Comparison of ENCODE assay signal across 8 cellular contexts in the genomic region with DNA sequence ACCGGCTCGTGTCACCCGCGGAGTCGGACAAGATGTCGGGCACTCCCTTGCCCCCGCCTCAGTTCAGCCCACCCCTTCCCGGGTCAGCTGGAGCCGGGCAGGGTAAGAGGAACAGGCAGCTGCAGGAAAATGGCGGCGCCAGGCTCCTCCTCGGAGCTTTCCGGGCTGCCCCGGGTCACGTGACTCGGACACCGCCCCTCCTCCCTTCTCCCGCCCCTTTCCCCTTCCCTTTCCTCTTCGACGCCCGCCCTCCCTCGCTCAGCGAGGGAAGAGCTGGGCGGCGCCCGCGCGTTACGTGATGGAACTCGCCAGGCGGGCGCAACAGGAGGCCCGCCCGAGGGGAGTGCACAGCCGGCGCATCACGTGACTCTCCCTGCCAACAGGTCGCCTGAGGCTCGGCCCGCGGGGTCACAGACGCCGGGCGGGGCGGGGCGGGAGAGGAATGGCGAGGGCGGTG. TPM values are rescaled to one million over a fixed set of nuclear protein-coding genes. Genes with fewer than 3 reads are reported as not detected.
DNase-seq lines count a peak whose midpoint lies in the region; ATAC-seq and TF ChIP-seq lines count a peak whose summit lies in the region.

A gene with protein sequence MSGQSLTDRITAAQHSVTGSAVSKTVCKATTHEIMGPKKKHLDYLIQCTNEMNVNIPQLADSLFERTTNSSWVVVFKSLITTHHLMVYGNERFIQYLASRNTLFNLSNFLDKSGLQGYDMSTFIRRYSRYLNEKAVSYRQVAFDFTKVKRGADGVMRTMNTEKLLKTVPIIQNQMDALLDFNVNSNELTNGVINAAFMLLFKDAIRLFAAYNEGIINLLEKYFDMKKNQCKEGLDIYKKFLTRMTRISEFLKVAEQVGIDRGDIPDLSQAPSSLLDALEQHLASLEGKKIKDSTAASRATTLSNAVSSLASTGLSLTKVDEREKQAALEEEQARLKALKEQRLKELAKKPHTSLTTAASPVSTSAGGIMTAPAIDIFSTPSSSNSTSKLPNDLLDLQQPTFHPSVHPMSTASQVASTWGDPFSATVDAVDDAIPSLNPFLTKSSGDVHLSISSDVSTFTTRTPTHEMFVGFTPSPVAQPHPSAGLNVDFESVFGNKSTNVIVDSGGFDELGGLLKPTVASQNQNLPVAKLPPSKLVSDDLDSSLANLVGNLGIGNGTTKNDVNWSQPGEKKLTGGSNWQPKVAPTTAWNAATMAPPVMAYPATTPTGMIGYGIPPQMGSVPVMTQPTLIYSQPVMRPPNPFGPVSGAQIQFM (minus strand): TSS at position 134 of the 457 bp plus-strand sequence. CDS start 304 bp downstream, outside the sequence.

- ATAC-seq in GM19397 (IDR thresholded peaks at IDR 0.05; ENCODE audit: unreplicated experiment) (peak; percentile 86), HG03571 (IDR thresholded peaks at IDR 0.05; ENCODE audit: unreplicated experiment) (peak; percentile 77)

- H3K27ac ChIP-seq in liver (ENCODE audit: low read depth in 1 of 2, low read length in 2 of 2), result peak within 1 kb of the TSS; percentile 91 to 98

- peak; percentile 99 for DNase-seq in CD14-positive monocyte (ENCODE audit: low spot score)
- peak; percentile 99 for DNase-seq in NCI-H82 (lab: John Stamatoyannopoulos, UW)
- DNase-seq in activated CD4-positive, alpha-beta T cell treated with anti-CD3 and anti-CD28 coated beads, Interleukin-2, amount 50 U/mL, for 48 hours, result peak; percentile 97 to 99
- DNase-seq in dermis microvascular lymphatic vessel endothelial cell (ENCODE audit: low read depth in 2 of 2), result peak; percentile 97 to 100
- DNase-seq in stimulated activated CD4-positive, alpha-beta T cell treated with anti-CD3 and anti-CD28 coated beads, Interleukin-4, amount 100 ng/mL, for 24 hours, result peak; percentile 97

- under 1% methylated on average over 48 of the region's 48 CpGs for WGBS in liver

- peak within 1 kb of the TSS; percentile 99 to 100 for H3K4me3 Mint-ChIP-seq in CD14-positive monocyte

- H3K27me3 ChIP-seq in liver (ENCODE audit: control insufficient read depth in 4 of 4, insufficient read depth in 4 of 4, low read length in 3 of 4), result no peaks in the 10 kb centered on the region

- H3K9me3 ChIP-seq in liver (ENCODE audit: control insufficient read depth in 4 of 4, low read length in 3 of 4), result no peaks in the 10 kb centered on the region

- peak within 1 kb of the TSS; percentile 95 to 98 for H3K9ac ChIP-seq in liver (ENCODE audit: low read depth in 1 of 2, low read length in 2 of 2)

- TF ChIP-seq CTCF in CD14-positive monocyte (IDR thresholded peaks at IDR 0.05) (no peak), liver (IDR thresholded peaks at IDR 0.05; ENCODE audit: low read depth, low read length, missing input control) (no peak)

- intact Hi-C loops in CD14-positive monocyte (cut with micrococcal nuclease), result loop anchor here (1.0 to 5.0 kb wide), 4 partner anchors 22 to 176 kb away; no protein-coding TSS in a partner anchor

- peaks cover 0 to 3% (median 0%) of the 10 kb centered on the region in 3 donors for H3K27me3 Mint-ChIP-seq in CD14-positive monocyte (ENCODE audit: low read depth in 3 of 3)

- peaks cover 0 to 5% (median 2%) of the 10 kb centered on the region in 7 donors for H3K9me3 Mint-ChIP-seq in CD14-positive monocyte

- peaks cover 32% of the 10 kb centered on the region for H3K4me1 Mint-ChIP-seq in CD14-positive monocyte

- H3K4me1 ChIP-seq in liver (ENCODE audit: control insufficient read depth in 4 of 4, insufficient read depth in 4 of 4, low read length in 3 of 4), result peaks cover 6 to 26% (median 17%) of the 10 kb centered on the region in 4 donors

- H3K36me3 ChIP-seq in liver (ENCODE audit: control insufficient read depth in 4 of 4, insufficient read depth in 3 of 4, low read depth in 1 of 4, low read length in 3 of 4), result no peaks in the 10 kb centered on the region

- H3K27ac Mint-ChIP-seq in CD14-positive monocyte, result peak within 1 kb of the TSS; percentile 99 to 100 (median 99)

- peak within 1 kb of the TSS; percentile 78 to 98 (median 98) for H3K4me3 ChIP-seq in liver (ENCODE audit: low read depth in 1 of 3, low read length in 3 of 3)

- H3K36me3 Mint-ChIP-seq in CD14-positive monocyte, result peaks cover 6 to 10% of the 10 kb centered on the region in 2 donors

- TF ChIP-seq RAD21 in liver (IDR thresholded peaks at IDR 0.05), result peak; percentile 44 to 63

TF ChIP-seq in liver, 16 proteins besides CTCF, POLR2A, EP300 and RAD21:
- peak in 1 of 2 donors; percentile 14 for TF ChIP-seq JUND (IDR thresholded peaks at IDR 0.05)
- TF ChIP-seq ZBTB33 (IDR thresholded peaks at IDR 0.05), result no peak
- TF ChIP-seq FOXA2 (IDR thresholded peaks at IDR 0.05), result no peak
- peak; percentile 88 for TF ChIP-seq MAX (IDR thresholded peaks at IDR 0.05)
- peak; percentile 98 for TF ChIP-seq YY1 (IDR thresholded peaks at IDR 0.05)
- TF ChIP-seq ATF3 (IDR thresholded peaks at IDR 0.05), result no peak
- TF ChIP-seq RXRA (IDR thresholded peaks at IDR 0.05), result peak; percentile 70 to 85
- TF ChIP-seq FOXA1 (IDR thresholded peaks at IDR 0.05), result peak; percentile 72
- peak; percentile 20 for TF ChIP-seq NR2F2 (IDR thresholded peaks at IDR 0.05)
- TF ChIP-seq EGR1 (IDR thresholded peaks at IDR 0.05; ENCODE audit: low read depth in 2 of 2), result peak in 1 of 2 donors; percentile 91
- TF ChIP-seq GABPA (IDR thresholded peaks at IDR 0.05 in 1 of 2, conservative IDR thresholded peaks at IDR 0.05 in 1 of 2), result peak in 1 of 2 donors; percentile 73
- peak; percentile 30 to 58 for TF ChIP-seq HNF4A (conservative IDR thresholded peaks at IDR 0.05)
- TF ChIP-seq HNF4G (IDR thresholded peaks at IDR 0.05), result peak; percentile 30
- TF ChIP-seq TAF1 (conservative IDR thresholded peaks at IDR 0.05), result peak; percentile 29
- TF ChIP-seq SP1 (IDR thresholded peaks at IDR 0.05), result peak; percentile 94
- TF ChIP-seq, protein P1, sequence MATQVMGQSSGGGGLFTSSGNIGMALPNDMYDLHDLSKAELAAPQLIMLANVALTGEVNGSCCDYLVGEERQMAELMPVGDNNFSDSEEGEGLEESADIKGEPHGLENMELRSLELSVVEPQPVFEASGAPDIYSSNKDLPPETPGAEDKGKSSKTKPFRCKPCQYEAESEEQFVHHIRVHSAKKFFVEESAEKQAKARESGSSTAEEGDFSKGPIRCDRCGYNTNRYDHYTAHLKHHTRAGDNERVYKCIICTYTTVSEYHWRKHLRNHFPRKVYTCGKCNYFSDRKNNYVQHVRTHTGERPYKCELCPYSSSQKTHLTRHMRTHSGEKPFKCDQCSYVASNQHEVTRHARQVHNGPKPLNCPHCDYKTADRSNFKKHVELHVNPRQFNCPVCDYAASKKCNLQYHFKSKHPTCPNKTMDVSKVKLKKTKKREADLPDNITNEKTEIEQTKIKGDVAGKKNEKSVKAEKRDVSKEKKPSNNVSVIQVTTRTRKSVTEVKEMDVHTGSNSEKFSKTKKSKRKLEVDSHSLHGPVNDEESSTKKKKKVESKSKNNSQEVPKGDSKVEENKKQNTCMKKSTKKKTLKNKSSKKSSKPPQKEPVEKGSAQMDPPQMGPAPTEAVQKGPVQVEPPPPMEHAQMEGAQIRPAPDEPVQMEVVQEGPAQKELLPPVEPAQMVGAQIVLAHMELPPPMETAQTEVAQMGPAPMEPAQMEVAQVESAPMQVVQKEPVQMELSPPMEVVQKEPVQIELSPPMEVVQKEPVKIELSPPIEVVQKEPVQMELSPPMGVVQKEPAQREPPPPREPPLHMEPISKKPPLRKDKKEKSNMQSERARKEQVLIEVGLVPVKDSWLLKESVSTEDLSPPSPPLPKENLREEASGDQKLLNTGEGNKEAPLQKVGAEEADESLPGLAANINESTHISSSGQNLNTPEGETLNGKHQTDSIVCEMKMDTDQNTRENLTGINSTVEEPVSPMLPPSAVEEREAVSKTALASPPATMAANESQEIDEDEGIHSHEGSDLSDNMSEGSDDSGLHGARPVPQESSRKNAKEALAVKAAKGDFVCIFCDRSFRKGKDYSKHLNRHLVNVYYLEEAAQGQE (IDR thresholded peaks at IDR 0.05), result peak; percentile 88

RNA-seq across cellular contexts. Expression of the gene that starts here (rescaled TPM):
- 10 to 100 TPM; 62.4 to 81.0 TPM for polyA plus RNA-seq in CD14-positive monocyte
- 135 and 172 TPM in 2 replicates for total RNA-seq in dermis microvascular lymphatic vessel endothelial cell
- 100 to 1,000 TPM; 169 to 317 TPM for total RNA-seq in liver
- 10 to 100 TPM; 19.3 to 46.8 TPM for polyA plus RNA-seq in liver

Comparison
In these comparisons a context has a peak if more than half of its experiments do, and no peak if none do; other contexts are left out.
1. Peak in every context shown above with its lines: DNase-seq, ATAC-seq, H3K4me3 ChIP-seq and H3K27ac ChIP-seq.